Comparison of ENCODE assay signal across 17 cellular contexts in the genomic region with DNA sequence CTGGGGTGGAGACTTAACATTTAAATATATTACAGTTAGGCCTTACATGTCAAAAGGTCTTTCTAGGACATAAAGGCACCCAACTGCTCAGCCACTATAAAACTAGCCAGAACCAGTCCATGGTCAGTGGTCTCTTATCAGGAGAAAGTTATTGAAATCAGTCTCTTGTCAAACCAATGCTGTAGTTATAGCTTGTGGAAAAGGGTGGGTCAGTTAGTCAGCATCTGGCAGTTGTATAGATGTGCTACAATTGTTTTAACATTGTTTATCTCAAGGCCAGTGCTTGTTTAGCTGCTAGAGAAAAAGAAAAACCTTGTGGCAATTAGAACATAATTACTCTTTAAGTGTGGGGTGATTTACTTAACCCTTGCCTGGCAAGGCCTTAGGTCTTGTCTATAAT.
DNase-seq lines count a peak whose midpoint lies in the region; ATAC-seq and TF ChIP-seq lines count a peak whose summit lies in the region.
"Had no signal": no experiment of that assay in that cellular context is flagged by ENCODE, and none has a peak within 500 bp of the region (broad histone marks: within the 10 kb centered on the region; RNA-seq: fewer than 3 reads in every experiment).

No MANE protein-coding gene starts in this region.

- peaks cover 3% of the 10 kb centered on the region; the same call in 1 of the 2 replicates for H3K9me3 ChIP-seq in AG04450 (ENCODE audit: control insufficient read depth, insufficient read depth, low read length)
- peaks cover 37% of the 10 kb centered on the region for H3K9me3 ChIP-seq in endodermal cell (ENCODE audit: control insufficient read depth, low read length)
- no peaks in the 10 kb centered on the region for H3K9me3 ChIP-seq in left lung

- peaks cover 28% of the 10 kb centered on the region for H3K4me1 Mint-ChIP-seq in endodermal cell
- H3K4me1 Mint-ChIP-seq in activated CD4-positive, alpha-beta T cell treated with anti-CD3 and anti-CD28 coated beads, Interleukin-2, amount 10 ng/mL, durations not matched to agents 7 days and 5 days: no peaks in the 10 kb centered on the region

- H3K27me3 ChIP-seq in AG04450 (ENCODE audit: control insufficient read depth, insufficient read depth, low read length) (no peaks in the 10 kb centered on the region), endodermal cell (ENCODE audit: control insufficient read depth, insufficient read depth, low read length, poor library complexity, severe bottlenecking) (no peaks in the 10 kb centered on the region), mesendoderm (ENCODE audit: insufficient read depth, low read length, poor library complexity) (no peaks in the 10 kb centered on the region), left lung (no peaks in the 10 kb centered on the region)

- H3K36me3 Mint-ChIP-seq in endodermal cell (ENCODE audit: low read depth): peaks cover 27% of the 10 kb centered on the region
- H3K36me3 Mint-ChIP-seq in activated CD4-positive, alpha-beta T cell treated with anti-CD3 and anti-CD28 coated beads, Interleukin-2, amount 10 ng/mL, durations not matched to agents 7 days and 5 days (ENCODE audit: low read depth): peaks cover 54% of the 10 kb centered on the region

- no peak overlapping the region for H2BK15ac ChIP-seq in mesendoderm (replicated peaks; ENCODE audit: low read depth)

- no peak overlapping the region for H3K23ac ChIP-seq in mesendoderm (ENCODE audit: low read length)

- no peak overlapping the region for H2BK120ac ChIP-seq in mesendoderm (ENCODE audit: low read depth, low read length)

- H3K9ac ChIP-seq in endodermal cell (ENCODE audit: extremely low read depth, low read length, poor library complexity, severe bottlenecking) (no peak overlapping the region), mesendoderm (ENCODE audit: low read length) (no peak overlapping the region)

- H3K27ac Mint-ChIP-seq in endodermal cell: no peak overlapping the region
- no peak overlapping the region for H3K27ac Mint-ChIP-seq in activated CD4-positive, alpha-beta T cell treated with anti-CD3 and anti-CD28 coated beads, Interleukin-2, amount 10 ng/mL, durations not matched to agents 7 days and 5 days
- H3K27ac Mint-ChIP-seq: CD4-positive, alpha-beta T cell; GM23338 had no signal

- H3K36me3 ChIP-seq in endodermal cell (ENCODE audit: control insufficient read depth, insufficient read depth, low read length) (peaks cover 34% of the 10 kb centered on the region), mesendoderm (ENCODE audit: control insufficient read depth, insufficient read depth, low read length) (no peaks in the 10 kb centered on the region), left lung (peaks cover 0 to 4% of the 10 kb centered on the region in 2 donors)

- no peaks in the 10 kb centered on the region for H3K79me1 ChIP-seq in mesendoderm (ENCODE audit: low read length)

- H3K4me3 ChIP-seq in AG04450 (ENCODE audit: low read depth, low read length) (no peak overlapping the region), endodermal cell (ENCODE audit: low read length) (peak overlapping the region; percentile 54), mesendoderm (ENCODE audit: low read length) (no peak overlapping the region), left lung (no peak overlapping the region)
- H3K4me3 ChIP-seq: GM12878, GM23338 had no signal

- no peak overlapping the region for H3K18ac ChIP-seq in mesendoderm (ENCODE audit: low read length)

- peak overlapping the region; percentile 59 for H3K56ac ChIP-seq in mesendoderm (ENCODE audit: low read length)

- peaks cover 25% of the 10 kb centered on the region for H3K9me3 Mint-ChIP-seq in endodermal cell
- H3K9me3 Mint-ChIP-seq in activated CD4-positive, alpha-beta T cell treated with anti-CD3 and anti-CD28 coated beads, Interleukin-2, amount 10 ng/mL, durations not matched to agents 7 days and 5 days: no peaks in the 10 kb centered on the region
- H3K9me3 Mint-ChIP-seq: CD4-positive, alpha-beta T cell; GM23338 had no signal

- H3K4me2 ChIP-seq in mesendoderm (ENCODE audit: low read length): no peak overlapping the region
- H3K4me2 ChIP-seq: GM23338 had no signal

- H3K27ac ChIP-seq in AG04450 (ENCODE audit: low read depth, low read length) (peak overlapping the region; percentile 78), endodermal cell (ENCODE audit: low read depth, low read length) (no peak overlapping the region), mesendoderm (ENCODE audit: low read depth, low read length) (no peak overlapping the region), left lung (no peak overlapping the region)
- H3K27ac ChIP-seq: RWPE1 had no signal

- no peak overlapping the region for H4K8ac ChIP-seq in mesendoderm (ENCODE audit: low read depth, low read length)

- POLR2A ChIA-PET in AG04450 (lab: Yijun Ruan, JAX): interaction anchor here (1.5 kb wide), 1 partner anchor 37 kb away, joined by 3 read pairs; no protein-coding TSS in a partner anchor
- POLR2A ChIA-PET in activated CD4-positive, alpha-beta T cell treated with anti-CD3 and anti-CD28 coated beads, Interleukin-2, amount 10 ng/mL, durations not matched to agents 7 days and 5 days (lab: Charles Lee): no interaction called here

- H3K27me3 Mint-ChIP-seq in endodermal cell (ENCODE audit: insufficient read depth): no peaks in the 10 kb centered on the region
- H3K27me3 Mint-ChIP-seq in activated CD4-positive, alpha-beta T cell treated with anti-CD3 and anti-CD28 coated beads, Interleukin-2, amount 10 ng/mL, durations not matched to agents 7 days and 5 days: no peaks in the 10 kb centered on the region
- H3K27me3 Mint-ChIP-seq: CD4-positive, alpha-beta T cell had no signal

- H3K4me3 Mint-ChIP-seq in endodermal cell: no peak overlapping the region
- H3K4me3 Mint-ChIP-seq in activated CD4-positive, alpha-beta T cell treated with anti-CD3 and anti-CD28 coated beads, Interleukin-2, amount 10 ng/mL, durations not matched to agents 7 days and 5 days: no peak overlapping the region
- H3K4me3 Mint-ChIP-seq: CD4-positive, alpha-beta T cell; GM23338 had no signal

- H3K4me1 ChIP-seq in endodermal cell (ENCODE audit: control insufficient read depth, insufficient read depth, low read length) (no peaks in the 10 kb centered on the region), mesendoderm (ENCODE audit: control insufficient read depth, low read depth, low read length) (peaks cover 7% of the 10 kb centered on the region), left lung (no peaks in the 10 kb centered on the region)

- H2BK5ac ChIP-seq in mesendoderm (ENCODE audit: low read length): peak overlapping the region; percentile 45

- CTCF ChIA-PET in AG04450 (lab: Charles Lee): no interaction called here
- CTCF ChIA-PET in activated CD4-positive, alpha-beta T cell treated with anti-CD3 and anti-CD28 coated beads, Interleukin-2, amount 10 ng/mL, durations not matched to agents 7 days and 5 days (lab: Charles Lee): interaction anchor here (0.6 kb wide), 1 partner anchor 9 kb away, joined by 3 read pairs; no protein-coding TSS in a partner anchor

- H3K79me2 ChIP-seq in mesendoderm (ENCODE audit: control insufficient read depth, insufficient read depth, low read length): no peaks in the 10 kb centered on the region

- no peak for TF ChIP-seq CTCF in AG04450 (IDR thresholded peaks at IDR 0.05; ENCODE audit: low read depth, low read length)
- TF ChIP-seq CTCF in endodermal cell (conservative IDR thresholded peaks at IDR 0.05): no peak
- TF ChIP-seq CTCF in GM10266 (IDR thresholded peaks at IDR 0.05; ENCODE audit: control insufficient read depth, insufficient read depth, low read depth, missing control alignments): no peak
- TF ChIP-seq CTCF in left lung (IDR thresholded peaks at IDR 0.05): no peak

- ATAC-seq in left lung: no peak
- no peak for ATAC-seq in HG02623 (IDR thresholded peaks at IDR 0.05; ENCODE audit: unreplicated experiment)
- ATAC-seq: GM12878, GM23338 had no signal

- no peak overlapping the region for H4K5ac ChIP-seq in mesendoderm (ENCODE audit: low read length)

- intact Hi-C loops in left lung (cut with DNase I): no loop called here

- no peak overlapping the region for H2AK5ac ChIP-seq in mesendoderm (ENCODE audit: low read length)

- no peak overlapping the region for H3K4ac ChIP-seq in mesendoderm (ENCODE audit: low read depth, low read length)

- DNase-seq in AG04450 (ENCODE audit: low read depth, low spot score) (no peak), NCI-H69 (lab: John Stamatoyannopoulos, UW) (peak; percentile 26), endodermal cell (no peak), mesendoderm (no peak), GM10266 (ENCODE audit: extremely low spot score) (no peak), left lung (no peak)
- no peak for DNase-seq in activated CD4-positive, alpha-beta T cell treated with anti-CD3 and anti-CD28 coated beads, Interleukin-2, amount 10 ng/mL, durations not matched to agents 7 days and 5 days
- DNase-seq: Calu3; CD4-positive, alpha-beta T cell; GF-D8; NCI-H187; NCI-H2227 treated with DMSO at 0.1 percent for 48 hours; NCI-H524 treated with DMSO at 0.1 percent for 48 hours had no signal
